ENCODE assay signal across 1 cellular context in the genomic region with DNA sequence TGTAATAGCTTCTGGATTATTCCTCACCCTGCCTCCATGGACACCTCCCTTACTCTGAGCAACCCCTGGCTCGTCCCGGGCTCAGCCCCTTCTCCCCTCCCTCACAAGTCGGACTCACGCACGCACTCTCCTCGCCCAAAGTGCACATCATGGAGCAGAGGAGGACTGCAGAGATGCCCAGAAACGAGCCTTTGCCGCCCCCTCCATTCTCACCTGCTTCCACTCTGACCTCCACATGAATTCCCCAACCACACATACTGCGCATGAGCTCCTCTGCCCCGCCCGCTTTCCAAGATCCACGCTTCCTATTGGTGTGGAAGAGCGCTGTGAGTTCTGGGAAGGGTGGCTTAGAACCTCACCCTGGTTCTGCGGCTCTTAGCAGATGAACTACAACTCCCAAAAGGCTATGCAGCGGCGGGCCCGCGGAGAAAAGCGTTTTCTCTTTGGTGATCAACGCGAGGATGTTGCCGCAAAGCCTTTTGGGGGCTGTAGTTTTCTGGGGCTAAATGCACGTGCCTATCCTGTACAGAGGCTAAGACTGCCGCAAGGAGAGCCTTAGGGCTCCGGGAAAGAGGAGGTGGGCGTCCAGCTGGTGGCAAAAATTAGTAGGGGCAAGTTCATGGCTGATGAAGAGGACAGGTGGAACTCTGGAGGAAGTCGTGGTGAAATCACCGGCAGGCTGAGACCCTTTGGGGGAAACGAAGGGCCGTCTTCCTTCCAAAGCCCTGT.
TF ChIP-seq lines count a peak whose summit lies in the region.

A gene (minus strand): TSS at position 261 of the 729 bp plus-strand sequence. CDS start 1,618 bp downstream, outside the sequence.

TF ChIP-seq in HepG2, 621 proteins besides CTCF, POLR2A, EP300 and RAD21 (continued from another document and continues in another):
- TF ChIP-seq, protein P1, sequence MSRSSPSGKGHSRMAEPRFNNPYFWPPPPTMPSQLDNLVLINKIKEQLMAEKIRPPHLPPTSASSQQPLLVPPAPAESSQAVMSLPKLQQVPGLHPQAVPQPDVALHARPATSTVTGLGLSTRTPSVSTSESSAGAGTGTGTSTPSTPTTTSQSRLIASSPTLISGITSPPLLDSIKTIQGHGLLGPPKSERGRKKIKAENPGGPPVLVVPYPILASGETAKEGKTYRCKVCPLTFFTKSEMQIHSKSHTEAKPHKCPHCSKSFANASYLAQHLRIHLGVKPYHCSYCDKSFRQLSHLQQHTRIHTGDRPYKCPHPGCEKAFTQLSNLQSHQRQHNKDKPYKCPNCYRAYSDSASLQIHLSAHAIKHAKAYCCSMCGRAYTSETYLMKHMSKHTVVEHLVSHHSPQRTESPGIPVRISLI (CRISPR knock-in tag; IDR thresholded peaks at IDR 0.05; ENCODE audit: borderline replicate concordance) = no peak; the same call in 1 of the 2 replicates
- TF ChIP-seq SP140L (CRISPR knock-in tag; IDR thresholded peaks at IDR 0.05; ENCODE audit: borderline replicate concordance) (0 out of 2 replicates have a peak, but pooled peaks have one; percentile 53), DNMT1 (CRISPR knock-in tag; IDR thresholded peaks at IDR 0.05) (no peak), HNF4G (IDR thresholded peaks at IDR 0.05; ENCODE audit: borderline replicate concordance, low read depth, low read length) (no peak), HNF4G (CRISPR knock-in tag; IDR thresholded peaks at IDR 0.05; ENCODE audit: borderline replicate concordance, low read depth) (peak; percentile 74; the same call in 1 of the 2 replicates), ZNF10 (CRISPR knock-in tag; IDR thresholded peaks at IDR 0.05; ENCODE audit: borderline replicate concordance, low read depth) (no peak), SMAD1 (CRISPR knock-in tag; IDR thresholded peaks at IDR 0.05; ENCODE audit: borderline replicate concordance, low read depth) (peak; percentile 87; the same call in 1 of the 2 replicates), SCMH1 (CRISPR knock-in tag; IDR thresholded peaks at IDR 0.05; ENCODE audit: borderline replicate concordance) (no peak), KAT7 (CRISPR knock-in tag; IDR thresholded peaks at IDR 0.05; ENCODE audit: borderline replicate concordance) (no peak), TCF12 (IDR thresholded peaks at IDR 0.05) (no peak), TCF12 (CRISPR knock-in tag; IDR thresholded peaks at IDR 0.05) (no peak), NR2C2 (CRISPR knock-in tag; IDR thresholded peaks at IDR 0.05; ENCODE audit: borderline replicate concordance) (peak; percentile 95), ZNF841 (CRISPR knock-in tag; IDR thresholded peaks at IDR 0.05; ENCODE audit: borderline replicate concordance) (no peak), ZNF256 (CRISPR knock-in tag; conservative IDR thresholded peaks at IDR 0.05) (0 out of 2 replicates have a peak, but pooled peaks have one; percentile 60), ZNF143 (CRISPR knock-in tag; IDR thresholded peaks at IDR 0.05) (peak; percentile 99), ZC3H4 (CRISPR knock-in tag; IDR thresholded peaks at IDR 0.05; ENCODE audit: borderline replicate concordance) (0 out of 2 replicates have a peak, but pooled peaks have one; percentile 41), ZNF24 (IDR thresholded peaks at IDR 0.05) (no peak), HOXA7 (CRISPR knock-in tag; IDR thresholded peaks at IDR 0.05) (no peak), ZFP82 (CRISPR knock-in tag; IDR thresholded peaks at IDR 0.05; ENCODE audit: borderline replicate concordance) (no peak), SIN3A (IDR thresholded peaks at IDR 0.05; ENCODE audit: borderline replicate concordance, low read depth, low read length) (peak; percentile 81; the same call in 1 of the 2 replicates), PTBP1 (IDR thresholded peaks at IDR 0.05; ENCODE audit: low read depth, low read length, poor library complexity, severe bottlenecking) (no peak), NFRKB (IDR thresholded peaks at IDR 0.05) (no peak)
- TF ChIP-seq, protein P2, sequence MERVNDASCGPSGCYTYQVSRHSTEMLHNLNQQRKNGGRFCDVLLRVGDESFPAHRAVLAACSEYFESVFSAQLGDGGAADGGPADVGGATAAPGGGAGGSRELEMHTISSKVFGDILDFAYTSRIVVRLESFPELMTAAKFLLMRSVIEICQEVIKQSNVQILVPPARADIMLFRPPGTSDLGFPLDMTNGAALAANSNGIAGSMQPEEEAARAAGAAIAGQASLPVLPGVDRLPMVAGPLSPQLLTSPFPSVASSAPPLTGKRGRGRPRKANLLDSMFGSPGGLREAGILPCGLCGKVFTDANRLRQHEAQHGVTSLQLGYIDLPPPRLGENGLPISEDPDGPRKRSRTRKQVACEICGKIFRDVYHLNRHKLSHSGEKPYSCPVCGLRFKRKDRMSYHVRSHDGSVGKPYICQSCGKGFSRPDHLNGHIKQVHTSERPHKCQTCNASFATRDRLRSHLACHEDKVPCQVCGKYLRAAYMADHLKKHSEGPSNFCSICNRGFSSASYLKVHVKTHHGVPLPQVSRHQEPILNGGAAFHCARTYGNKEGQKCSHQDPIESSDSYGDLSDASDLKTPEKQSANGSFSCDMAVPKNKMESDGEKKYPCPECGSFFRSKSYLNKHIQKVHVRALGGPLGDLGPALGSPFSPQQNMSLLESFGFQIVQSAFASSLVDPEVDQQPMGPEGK (CRISPR knock-in tag; IDR thresholded peaks at IDR 0.05) = no peak; the same call in none of the 2 replicates
- TF ChIP-seq, protein P3, sequence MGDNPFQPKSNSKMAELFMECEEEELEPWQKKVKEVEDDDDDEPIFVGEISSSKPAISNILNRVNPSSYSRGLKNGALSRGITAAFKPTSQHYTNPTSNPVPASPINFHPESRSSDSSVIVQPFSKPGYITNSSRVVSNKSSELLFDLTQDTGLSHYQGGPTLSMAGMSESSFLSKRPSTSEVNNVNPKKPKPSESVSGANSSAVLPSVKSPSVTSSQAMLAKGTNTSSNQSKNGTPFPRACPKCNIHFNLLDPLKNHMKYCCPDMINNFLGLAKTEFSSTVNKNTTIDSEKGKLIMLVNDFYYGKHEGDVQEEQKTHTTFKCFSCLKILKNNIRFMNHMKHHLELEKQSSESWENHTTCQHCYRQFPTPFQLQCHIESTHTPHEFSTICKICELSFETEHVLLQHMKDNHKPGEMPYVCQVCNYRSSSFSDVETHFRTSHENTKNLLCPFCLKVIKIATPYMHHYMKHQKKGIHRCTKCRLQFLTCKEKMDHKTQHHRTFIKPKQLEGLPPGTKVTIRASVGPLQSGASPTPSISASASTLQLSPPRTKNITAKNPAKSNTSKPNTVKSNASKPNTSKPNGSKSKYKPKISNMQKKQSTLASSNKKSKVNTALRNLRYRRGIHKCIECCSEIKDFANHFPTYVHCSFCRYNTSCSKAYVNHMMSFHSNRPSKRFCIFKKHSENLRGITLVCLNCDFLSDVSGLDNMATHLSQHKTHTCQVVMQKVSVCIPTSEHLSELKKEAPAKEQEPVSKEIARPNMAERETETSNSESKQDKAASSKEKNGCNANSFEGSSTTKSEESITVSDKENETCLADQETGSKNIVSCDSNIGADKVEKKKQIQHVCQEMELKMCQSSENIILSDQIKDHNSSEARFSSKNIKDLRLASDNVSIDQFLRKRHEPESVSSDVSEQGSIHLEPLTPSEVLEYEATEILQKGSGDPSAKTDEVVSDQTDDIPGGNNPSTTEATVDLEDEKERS (CRISPR knock-in tag; IDR thresholded peaks at IDR 0.05) = no peak
- TF ChIP-seq, protein P4, sequence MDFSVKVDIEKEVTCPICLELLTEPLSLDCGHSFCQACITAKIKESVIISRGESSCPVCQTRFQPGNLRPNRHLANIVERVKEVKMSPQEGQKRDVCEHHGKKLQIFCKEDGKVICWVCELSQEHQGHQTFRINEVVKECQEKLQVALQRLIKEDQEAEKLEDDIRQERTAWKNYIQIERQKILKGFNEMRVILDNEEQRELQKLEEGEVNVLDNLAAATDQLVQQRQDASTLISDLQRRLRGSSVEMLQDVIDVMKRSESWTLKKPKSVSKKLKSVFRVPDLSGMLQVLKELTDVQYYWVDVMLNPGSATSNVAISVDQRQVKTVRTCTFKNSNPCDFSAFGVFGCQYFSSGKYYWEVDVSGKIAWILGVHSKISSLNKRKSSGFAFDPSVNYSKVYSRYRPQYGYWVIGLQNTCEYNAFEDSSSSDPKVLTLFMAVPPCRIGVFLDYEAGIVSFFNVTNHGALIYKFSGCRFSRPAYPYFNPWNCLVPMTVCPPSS (IDR thresholded peaks at IDR 0.05) = no peak
- TF ChIP-seq, protein P5, sequence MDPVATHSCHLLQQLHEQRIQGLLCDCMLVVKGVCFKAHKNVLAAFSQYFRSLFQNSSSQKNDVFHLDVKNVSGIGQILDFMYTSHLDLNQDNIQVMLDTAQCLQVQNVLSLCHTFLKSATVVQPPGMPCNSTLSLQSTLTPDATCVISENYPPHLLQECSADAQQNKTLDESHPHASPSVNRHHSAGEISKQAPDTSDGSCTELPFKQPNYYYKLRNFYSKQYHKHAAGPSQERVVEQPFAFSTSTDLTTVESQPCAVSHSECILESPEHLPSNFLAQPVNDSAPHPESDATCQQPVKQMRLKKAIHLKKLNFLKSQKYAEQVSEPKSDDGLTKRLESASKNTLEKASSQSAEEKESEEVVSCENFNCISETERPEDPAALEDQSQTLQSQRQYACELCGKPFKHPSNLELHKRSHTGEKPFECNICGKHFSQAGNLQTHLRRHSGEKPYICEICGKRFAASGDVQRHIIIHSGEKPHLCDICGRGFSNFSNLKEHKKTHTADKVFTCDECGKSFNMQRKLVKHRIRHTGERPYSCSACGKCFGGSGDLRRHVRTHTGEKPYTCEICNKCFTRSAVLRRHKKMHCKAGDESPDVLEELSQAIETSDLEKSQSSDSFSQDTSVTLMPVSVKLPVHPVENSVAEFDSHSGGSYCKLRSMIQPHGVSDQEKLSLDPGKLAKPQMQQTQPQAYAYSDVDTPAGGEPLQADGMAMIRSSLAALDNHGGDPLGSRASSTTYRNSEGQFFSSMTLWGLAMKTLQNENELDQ (CRISPR knock-in tag; IDR thresholded peaks at IDR 0.05; ENCODE audit: borderline replicate concordance) = no peak
- TF ChIP-seq, protein P6, sequence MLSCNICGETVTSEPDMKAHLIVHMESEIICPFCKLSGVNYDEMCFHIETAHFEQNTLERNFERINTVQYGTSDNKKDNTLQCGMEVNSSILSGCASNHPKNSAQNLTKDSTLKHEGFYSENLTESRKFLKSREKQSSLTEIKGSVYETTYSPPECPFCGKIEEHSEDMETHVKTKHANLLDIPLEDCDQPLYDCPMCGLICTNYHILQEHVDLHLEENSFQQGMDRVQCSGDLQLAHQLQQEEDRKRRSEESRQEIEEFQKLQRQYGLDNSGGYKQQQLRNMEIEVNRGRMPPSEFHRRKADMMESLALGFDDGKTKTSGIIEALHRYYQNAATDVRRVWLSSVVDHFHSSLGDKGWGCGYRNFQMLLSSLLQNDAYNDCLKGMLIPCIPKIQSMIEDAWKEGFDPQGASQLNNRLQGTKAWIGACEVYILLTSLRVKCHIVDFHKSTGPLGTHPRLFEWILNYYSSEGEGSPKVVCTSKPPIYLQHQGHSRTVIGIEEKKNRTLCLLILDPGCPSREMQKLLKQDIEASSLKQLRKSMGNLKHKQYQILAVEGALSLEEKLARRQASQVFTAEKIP (CRISPR knock-in tag; IDR thresholded peaks at IDR 0.05; ENCODE audit: borderline replicate concordance) = no peak
- TF ChIP-seq, protein P7, sequence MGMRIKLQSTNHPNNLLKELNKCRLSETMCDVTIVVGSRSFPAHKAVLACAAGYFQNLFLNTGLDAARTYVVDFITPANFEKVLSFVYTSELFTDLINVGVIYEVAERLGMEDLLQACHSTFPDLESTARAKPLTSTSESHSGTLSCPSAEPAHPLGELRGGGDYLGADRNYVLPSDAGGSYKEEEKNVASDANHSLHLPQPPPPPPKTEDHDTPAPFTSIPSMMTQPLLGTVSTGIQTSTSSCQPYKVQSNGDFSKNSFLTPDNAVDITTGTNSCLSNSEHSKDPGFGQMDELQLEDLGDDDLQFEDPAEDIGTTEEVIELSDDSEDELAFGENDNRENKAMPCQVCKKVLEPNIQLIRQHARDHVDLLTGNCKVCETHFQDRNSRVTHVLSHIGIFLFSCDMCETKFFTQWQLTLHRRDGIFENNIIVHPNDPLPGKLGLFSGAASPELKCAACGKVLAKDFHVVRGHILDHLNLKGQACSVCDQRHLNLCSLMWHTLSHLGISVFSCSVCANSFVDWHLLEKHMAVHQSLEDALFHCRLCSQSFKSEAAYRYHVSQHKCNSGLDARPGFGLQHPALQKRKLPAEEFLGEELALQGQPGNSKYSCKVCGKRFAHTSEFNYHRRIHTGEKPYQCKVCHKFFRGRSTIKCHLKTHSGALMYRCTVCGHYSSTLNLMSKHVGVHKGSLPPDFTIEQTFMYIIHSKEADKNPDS (CRISPR knock-in tag; IDR thresholded peaks at IDR 0.05) = no peak
- TF ChIP-seq, protein P8, sequence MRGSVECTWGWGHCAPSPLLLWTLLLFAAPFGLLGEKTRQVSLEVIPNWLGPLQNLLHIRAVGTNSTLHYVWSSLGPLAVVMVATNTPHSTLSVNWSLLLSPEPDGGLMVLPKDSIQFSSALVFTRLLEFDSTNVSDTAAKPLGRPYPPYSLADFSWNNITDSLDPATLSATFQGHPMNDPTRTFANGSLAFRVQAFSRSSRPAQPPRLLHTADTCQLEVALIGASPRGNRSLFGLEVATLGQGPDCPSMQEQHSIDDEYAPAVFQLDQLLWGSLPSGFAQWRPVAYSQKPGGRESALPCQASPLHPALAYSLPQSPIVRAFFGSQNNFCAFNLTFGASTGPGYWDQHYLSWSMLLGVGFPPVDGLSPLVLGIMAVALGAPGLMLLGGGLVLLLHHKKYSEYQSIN (CRISPR knock-in tag; IDR thresholded peaks at IDR 0.05; ENCODE audit: borderline replicate concordance) = no peak
- TF ChIP-seq, protein P9, sequence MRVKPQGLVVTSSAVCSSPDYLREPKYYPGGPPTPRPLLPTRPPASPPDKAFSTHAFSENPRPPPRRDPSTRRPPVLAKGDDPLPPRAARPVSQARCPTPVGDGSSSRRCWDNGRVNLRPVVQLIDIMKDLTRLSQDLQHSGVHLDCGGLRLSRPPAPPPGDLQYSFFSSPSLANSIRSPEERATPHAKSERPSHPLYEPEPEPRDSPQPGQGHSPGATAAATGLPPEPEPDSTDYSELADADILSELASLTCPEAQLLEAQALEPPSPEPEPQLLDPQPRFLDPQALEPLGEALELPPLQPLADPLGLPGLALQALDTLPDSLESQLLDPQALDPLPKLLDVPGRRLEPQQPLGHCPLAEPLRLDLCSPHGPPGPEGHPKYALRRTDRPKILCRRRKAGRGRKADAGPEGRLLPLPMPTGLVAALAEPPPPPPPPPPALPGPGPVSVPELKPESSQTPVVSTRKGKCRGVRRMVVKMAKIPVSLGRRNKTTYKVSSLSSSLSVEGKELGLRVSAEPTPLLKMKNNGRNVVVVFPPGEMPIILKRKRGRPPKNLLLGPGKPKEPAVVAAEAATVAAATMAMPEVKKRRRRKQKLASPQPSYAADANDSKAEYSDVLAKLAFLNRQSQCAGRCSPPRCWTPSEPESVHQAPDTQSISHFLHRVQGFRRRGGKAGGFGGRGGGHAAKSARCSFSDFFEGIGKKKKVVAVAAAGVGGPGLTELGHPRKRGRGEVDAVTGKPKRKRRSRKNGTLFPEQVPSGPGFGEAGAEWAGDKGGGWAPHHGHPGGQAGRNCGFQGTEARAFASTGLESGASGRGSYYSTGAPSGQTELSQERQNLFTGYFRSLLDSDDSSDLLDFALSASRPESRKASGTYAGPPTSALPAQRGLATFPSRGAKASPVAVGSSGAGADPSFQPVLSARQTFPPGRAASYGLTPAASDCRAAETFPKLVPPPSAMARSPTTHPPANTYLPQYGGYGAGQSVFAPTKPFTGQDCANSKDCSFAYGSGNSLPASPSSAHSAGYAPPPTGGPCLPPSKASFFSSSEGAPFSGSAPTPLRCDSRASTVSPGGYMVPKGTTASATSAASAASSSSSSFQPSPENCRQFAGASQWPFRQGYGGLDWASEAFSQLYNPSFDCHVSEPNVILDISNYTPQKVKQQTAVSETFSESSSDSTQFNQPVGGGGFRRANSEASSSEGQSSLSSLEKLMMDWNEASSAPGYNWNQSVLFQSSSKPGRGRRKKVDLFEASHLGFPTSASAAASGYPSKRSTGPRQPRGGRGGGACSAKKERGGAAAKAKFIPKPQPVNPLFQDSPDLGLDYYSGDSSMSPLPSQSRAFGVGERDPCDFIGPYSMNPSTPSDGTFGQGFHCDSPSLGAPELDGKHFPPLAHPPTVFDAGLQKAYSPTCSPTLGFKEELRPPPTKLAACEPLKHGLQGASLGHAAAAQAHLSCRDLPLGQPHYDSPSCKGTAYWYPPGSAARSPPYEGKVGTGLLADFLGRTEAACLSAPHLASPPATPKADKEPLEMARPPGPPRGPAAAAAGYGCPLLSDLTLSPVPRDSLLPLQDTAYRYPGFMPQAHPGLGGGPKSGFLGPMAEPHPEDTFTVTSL (CRISPR knock-in tag; IDR thresholded peaks at IDR 0.05; ENCODE audit: borderline replicate concordance) = no peak
